8 cellular contexts compared by ENCODE assay signal in the genomic region with DNA sequence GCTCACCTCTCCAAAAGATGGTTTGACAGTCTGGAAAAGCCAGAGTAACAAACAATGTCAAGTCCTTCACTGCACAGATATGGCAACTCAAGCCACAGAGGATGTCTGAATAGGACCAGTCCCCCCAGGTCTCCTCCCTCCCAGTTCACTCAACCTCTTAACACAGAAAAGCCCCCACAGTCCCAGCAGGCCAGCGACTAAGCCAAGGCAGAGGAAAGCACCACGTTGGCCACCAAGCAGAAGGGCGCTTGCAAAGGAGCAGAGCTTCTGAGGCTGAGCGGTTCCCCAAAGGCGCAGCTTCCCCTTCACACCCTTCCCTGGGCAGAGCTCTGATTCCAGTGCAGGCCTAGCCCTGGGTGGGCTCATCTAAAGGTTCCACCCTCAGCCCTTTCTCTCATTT.
DNase-seq lines count a peak whose midpoint lies in the region; ATAC-seq, FAIRE-seq and TF ChIP-seq lines count a peak whose summit lies in the region.

No MANE protein-coding gene starts in this region.

- peak; percentile 46 for ATAC-seq in HG02798 (IDR thresholded peaks at IDR 0.05; ENCODE audit: poor library complexity, unreplicated experiment)
- ATAC-seq in GM12878 = peak; percentile 74

- H3K27ac ChIP-seq in GM12878 (ENCODE audit: control insufficient read depth, insufficient read depth) (peak overlapping the region; percentile 79), iPS-20b (ENCODE audit: low read length) (no peak overlapping the region)

- peaks cover 8% of the 10 kb centered on the region for H3K4me1 ChIP-seq in GM12878 (ENCODE audit: control insufficient read depth, insufficient read depth, low read length)
- peaks cover 44% of the 10 kb centered on the region for H3K4me1 ChIP-seq in iPS-20b (ENCODE audit: insufficient read depth, low read length)

- 0% methylated on average over 5 of the region's 5 CpGs for WGBS in GM12878 (ENCODE audit: insufficient coverage, insufficient replicate concordance, low lambda C conversion rate, missing lambda C conversion rate)

- peak overlapping the region; percentile 93 for H3K4me3 ChIP-seq in GM12878
- peak overlapping the region; percentile 86 for H3K4me3 ChIP-seq in iPS-20b (ENCODE audit: low read length)

- H3K79me2 ChIP-seq in GM12878 (ENCODE audit: control insufficient read depth, insufficient read depth, low read length) = peaks cover 63% of the 10 kb centered on the region

- RAD21 ChIA-PET in GM12878 (lab: Charles Lee; ENCODE audit: unreplicated experiment) = interaction anchor here (1.0 to 3.5 kb wide), 20 partner anchors 7 to 137 kb away, joined by 3 to 83 read pairs (median 7); a partner anchor contains a TSS

- SMC1A ChIA-PET in GM12878 (lab: Charles Lee; ENCODE audit: uncharacterized antibody, unreplicated experiment) = interaction anchor here (0.9 to 5.3 kb wide), 27 partner anchors 8 to 208 kb away, joined by 3 to 98 read pairs (median 6); a partner anchor contains a TSS

- no peak for FAIRE-seq in GM12878 (lab: Jason Lieb, UNC)

- intact Hi-C loops in GM12878 (cut with micrococcal nuclease; ENCODE audit: unreplicated experiment) = loop anchor here (2.0 to 5.0 kb wide), 2 partner anchors 60 to 136 kb away; no protein-coding TSS in a partner anchor

- peaks cover 0 to 3% of the 10 kb centered on the region in 2 experiments; a peak in 1 of 4 replicates for H3K36me3 ChIP-seq in GM12878 (ENCODE audit: control insufficient read depth in 2 of 2, insufficient read depth in 2 of 2, low read length in 1 of 2)
- H3K36me3 ChIP-seq in iPS-20b (ENCODE audit: insufficient read depth, low read depth, low read length) = no peaks in the 10 kb centered on the region

- H3K9ac ChIP-seq in GM12878 (ENCODE audit: control insufficient read depth, insufficient read depth, low read length) = peak overlapping the region; percentile 91
- H3K9ac ChIP-seq in iPS-20b (ENCODE audit: low read depth, low read length) = peak overlapping the region; percentile 89; the same call in 1 of the 2 replicates

- DNase-seq in SIG-M5 treated with dmso at 0.1 percent for 504 hours (lab: John Stamatoyannopoulos, UW; ENCODE audit: unreplicated experiment) = peak; percentile 44
- DNase-seq in SIG-M5 (lab: John Stamatoyannopoulos, UW) = no peak
- peak; percentile 87 for DNase-seq in OCI-M1 (lab: John Stamatoyannopoulos, UW)
- no peak for DNase-seq in GM12878 (ENCODE audit: low read depth, low spot score)
- peak; percentile 6 for DNase-seq in stimulated activated CD4-positive, alpha-beta T cell treated with anti-CD3 and anti-CD28 coated beads, Interleukin-4, amount 100 ng/mL, for 24 hours
- no peak for DNase-seq in T1000 (lab: John Stamatoyannopoulos, UW)

- BruUV-seq in GM12878 (replicated peaks; lab: Mats Ljungman, UMichigan) = no TSS peak

- TF ChIP-seq CTCF in GM12878 (IDR thresholded peaks at IDR 0.05 in 2 of 3, conservative IDR thresholded peaks at IDR 0.05 in 1 of 3; ENCODE audit: control insufficient read depth in 2 of 3, extremely low read depth in 1 of 3, insufficient read depth in 1 of 3, low read depth in 3 of 3, low read length in 3 of 3) = no peak

- peak overlapping the region; percentile 80 for H2AFZ ChIP-seq in GM12878 (ENCODE audit: control insufficient read depth, low read depth, low read length)

- no peak for TF ChIP-seq EP300 in GM12878 (IDR thresholded peaks at IDR 0.05; ENCODE audit: borderline replicate concordance in 1 of 2, control insufficient read depth in 1 of 2, low read depth in 2 of 2, low read length in 2 of 2)

- CTCF ChIA-PET in GM12878 (lab: Yijun Ruan, JAX) = interaction anchor here (0.7 to 5.1 kb wide), 27 partner anchors 8 to 284 kb away, joined by 3 to 47 read pairs (median 4); a partner anchor contains a TSS

- no peak for TF ChIP-seq POLR2A in GM12878 (IDR thresholded peaks at IDR 0.05; ENCODE audit: low read depth, low read length)

- peak overlapping the region; percentile 97 for H3K4me2 ChIP-seq in GM12878 (ENCODE audit: control insufficient read depth, insufficient read depth)

- TF ChIP-seq RAD21 in GM12878 (IDR thresholded peaks at IDR 0.05; ENCODE audit: insufficient read depth, low read depth, low read length) = no peak

- H3K9me3 ChIP-seq in GM12878 (replicated peaks; ENCODE audit: control insufficient read depth, insufficient read depth, low read length) (no peaks in the 10 kb centered on the region), iPS-20b (ENCODE audit: insufficient read depth, low read depth, low read length) (no peaks in the 10 kb centered on the region)

- H4K20me1 ChIP-seq in GM12878 (ENCODE audit: control insufficient read depth, insufficient read depth) = no peaks in the 10 kb centered on the region; the same call in 1 of the 2 replicates

- no peaks in the 10 kb centered on the region for H3K27me3 ChIP-seq in GM12878 (replicated peaks in 1 of 2; ENCODE audit: control insufficient read depth in 2 of 2, insufficient read depth in 2 of 2, low read length in 1 of 2)
- H3K27me3 ChIP-seq in iPS-20b (ENCODE audit: insufficient read depth, low read length) = no peaks in the 10 kb centered on the region

- in situ Hi-C loops in GM12878 (cut with MboI) = no loop called here

- POLR2A ChIA-PET in GM12878 (lab: Charles Lee) = interaction anchor here (0.5 to 3.4 kb wide), 17 partner anchors 10 to 88 kb away, joined by 3 to 30 read pairs (median 5); no protein-coding TSS in a partner anchor

TF ChIP-seq in GM12878, 131 proteins besides CTCF, POLR2A, EP300 and RAD21:
- TF ChIP-seq LARP7 (IDR thresholded peaks at IDR 0.05) (no peak), GABPA (IDR thresholded peaks at IDR 0.05; ENCODE audit: low read depth) (no peak), YY1 (IDR thresholded peaks at IDR 0.05; ENCODE audit: low read depth, low read length) (no peak), ZSCAN29 (IDR thresholded peaks at IDR 0.05) (no peak), TCF12 (IDR thresholded peaks at IDR 0.05; ENCODE audit: low read depth, low read length) (no peak)
- TF ChIP-seq, protein P1, sequence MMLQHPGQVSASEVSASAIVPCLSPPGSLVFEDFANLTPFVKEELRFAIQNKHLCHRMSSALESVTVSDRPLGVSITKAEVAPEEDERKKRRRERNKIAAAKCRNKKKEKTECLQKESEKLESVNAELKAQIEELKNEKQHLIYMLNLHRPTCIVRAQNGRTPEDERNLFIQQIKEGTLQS (IDR thresholded peaks at IDR 0.05; ENCODE audit: borderline replicate concordance, extremely low read depth, low read depth, low read length) = no peak

Comparison
In these comparisons a context has a peak if more than half of its experiments do, and no peak if none do; other contexts are left out.
1. DNase-seq: peak in SIG-M5 treated with dmso at 0.1 percent for 504 hours (single experiment), OCI-M1 (single experiment) and stimulated activated CD4-positive, alpha-beta T cell treated with anti-CD3 and anti-CD28 coated beads, Interleukin-4, amount 100 ng/mL, for 24 hours (single experiment); none in SIG-M5 (single experiment), GM12878 (single experiment) and T1000 (single experiment).